Comparison of ENCODE assay signal across 24 cellular contexts in genomic region chr7:82435769-82436168, GRCh38.
"Had no signal": no experiment of that assay in that cellular context is flagged by ENCODE, and none has a peak within 500 bp of the region (broad histone marks: within the 10 kb centered on the region; RNA-seq: fewer than 3 reads in every experiment).

No MANE protein-coding gene starts in this region.

- H3K4me1 ChIP-seq: esophagus squamous epithelium, left lung, lower lobe of right lung had no signal

- H3K27me3 ChIP-seq: dorsolateral prefrontal cortex, esophagus squamous epithelium, gastrocnemius medialis had no signal

- H3K9me3 ChIP-seq: esophagus squamous epithelium, gastrocnemius medialis, heart right ventricle, left lung, lower lobe of right lung, mucosa of descending colon had no signal

- H3K27ac ChIP-seq: coronary artery, dorsolateral prefrontal cortex, esophagus squamous epithelium, heart right ventricle, left lung, lower lobe of right lung had no signal

- H3K4me3 ChIP-seq: coronary artery, dorsolateral prefrontal cortex, esophagus squamous epithelium, gastrocnemius medialis, heart right ventricle, left lung, lower lobe of right lung, mucosa of descending colon had no signal

- FAIRE-seq: colon, endothelial cell of umbilical vein, keratinocyte had no signal

- ATAC-seq: esophagus mucosa, gastrocnemius medialis, heart right ventricle, left cardiac atrium, left lung, left ventricle myocardium superior, lower lobe of right lung, mucosa of descending colon had no signal

- DNase-seq: dermis blood vessel endothelial cell; dorsolateral prefrontal cortex; effector CD4-positive, alpha-beta T cell; effector memory CD4-positive, alpha-beta T cell; esophagus squamous epithelium; foreskin fibroblast; foreskin melanocyte; gastrocnemius medialis; glutamatergic neuron; head of caudate nucleus; heart right ventricle; hippocampal formation; left cardiac atrium; left lung; left ventricle myocardium superior; lower lobe of right lung; mesenchymal stem cell; mucosa of descending colon; naive B cell had no signal

- H3K36me3 ChIP-seq: esophagus squamous epithelium, gastrocnemius medialis, heart right ventricle, left lung, lower lobe of right lung had no signal
